Comparison of ENCODE assay signal across 8 cellular contexts in genomic region chr7:98105942-98106544, GRCh38. TPM values are rescaled to one million over a fixed set of nuclear protein-coding genes. Genes with fewer than 3 reads are reported as not detected.
A peak's percentile ranks its signal among the peaks of the same experiment; 100 is the strongest.
DNase-seq lines count a peak whose midpoint lies in the region; ATAC-seq and TF ChIP-seq lines count a peak whose summit lies in the region.

No MANE protein-coding gene starts in this region.

- H2AFZ ChIP-seq in SK-N-SH (ENCODE audit: low read depth) (no peak overlapping the region), PC-3 (ENCODE audit: low read length) (no peak overlapping the region)

- no peaks in the 10 kb centered on the region for H3K9me2 ChIP-seq in SK-N-SH
- H3K9me2 ChIP-seq in PC-3 (replicated peaks; ENCODE audit: low read length), result no peaks in the 10 kb centered on the region

- DNase-seq in SK-N-SH (no peak), PC-3 (peak; percentile 59), cerebellum (ENCODE audit: low spot score) (peak; percentile 25), NCI-H1417 treated with DMSO at 0.1 percent for 48 hours (lab: John Stamatoyannopoulos, UW) (no peak), NCI-H2081 (lab: John Stamatoyannopoulos, UW) (no peak)
- peak; percentile 32 for DNase-seq in stimulated activated CD8-positive, alpha-beta memory T cell treated with anti-CD3 and anti-CD28 coated beads, Interleukin-4, amount 100 ng/mL, for 48 hours

- H4K20me1 ChIP-seq in SK-N-SH (ENCODE audit: insufficient read depth), result peaks cover 6% of the 10 kb centered on the region; the same call in 1 of the 2 replicates
- peaks cover 25% of the 10 kb centered on the region for H4K20me1 ChIP-seq in PC-3 (ENCODE audit: low read length)

- H3K36me3 ChIP-seq in SK-N-SH (replicated peaks in 1 of 2; ENCODE audit: control insufficient read depth in 1 of 2, insufficient read depth in 2 of 2, low read length in 1 of 2) (no peaks in the 10 kb centered on the region), PC-3 (ENCODE audit: low read depth, low read length) (no peaks in the 10 kb centered on the region)

- peak; percentile 1; the same call in 2 of the 3 replicates for ATAC-seq in SK-N-SH treated with all-trans-retinoic acid at 6 μM for 48 hours
- ATAC-seq in PC-3, result peak; percentile 28
- no peak for ATAC-seq in HG03175 (IDR thresholded peaks at IDR 0.05; ENCODE audit: unreplicated experiment)

- TSS peak; percentile 20 for BruUV-seq in PC-3 (replicated peaks; lab: Mats Ljungman, UMichigan)

- H3K9me3 ChIP-seq in SK-N-SH, result 0 out of 2 replicates have a peak, but pooled peaks cover 4% of the 10 kb centered on the region
- H3K9me3 ChIP-seq in PC-3 (ENCODE audit: low read length), result no peaks in the 10 kb centered on the region

- POLR2A ChIA-PET in SK-N-SH (lab: Yijun Ruan, JAX) (no interaction called here), PC-3 (lab: Charles Lee; ENCODE audit: unreplicated experiment) (interaction anchor here (0.8 kb wide), 1 partner anchor 27 kb away, joined by 5 read pairs; no protein-coding TSS in a partner anchor)

- intact Hi-C loops in PC-3 (cut with micrococcal nuclease), result loop anchor here (1.0 to 5.0 kb wide), 4 partner anchors 27 to 234 kb away; partner anchors contain the start of gene ASNS

- H3K4me1 ChIP-seq in SK-N-SH (ENCODE audit: control insufficient read depth in 1 of 2, insufficient read depth in 2 of 2, low read depth in 1 of 2, low read length in 1 of 2) (peaks cover 9 to 12% of the 10 kb centered on the region in 2 experiments; a peak in 3 of 4 replicates), PC-3 (ENCODE audit: insufficient read depth, low read length) (peaks cover 12% of the 10 kb centered on the region)

- H3K27me3 ChIP-seq in SK-N-SH (ENCODE audit: insufficient read depth) (no peaks in the 10 kb centered on the region), PC-3 (ENCODE audit: low read length) (no peaks in the 10 kb centered on the region)

- no peak for TF ChIP-seq CTCF in SK-N-SH (IDR thresholded peaks at IDR 0.05)
- TF ChIP-seq CTCF in PC-3 (conservative IDR thresholded peaks at IDR 0.05; ENCODE audit: low read depth, low read length), result no peak

- H3K9ac ChIP-seq in SK-N-SH (no peak overlapping the region), PC-3 (ENCODE audit: low read length) (peak overlapping the region; percentile 95)

- WGBS in SK-N-SH (ENCODE audit: low lambda C conversion rate), result 58% methylated on average over 6 of the region's 6 CpGs

- no peak overlapping the region for H3K4me2 ChIP-seq in SK-N-SH
- H3K4me2 ChIP-seq in PC-3 (ENCODE audit: low read length), result peak overlapping the region; percentile 88

- peaks cover 40% of the 10 kb centered on the region for H3K79me2 ChIP-seq in SK-N-SH (ENCODE audit: insufficient read depth)
- peaks cover 44% of the 10 kb centered on the region for H3K79me2 ChIP-seq in PC-3 (ENCODE audit: low read length)

- no peak for TF ChIP-seq RAD21 in SK-N-SH (IDR thresholded peaks at IDR 0.05; ENCODE audit: low read length)

- TF ChIP-seq EP300 in SK-N-SH (IDR thresholded peaks at IDR 0.05; ENCODE audit: borderline replicate concordance in 1 of 2, low read depth in 1 of 2, low read length in 1 of 2), result no peak

- H3F3A ChIP-seq in SK-N-SH (replicated peaks; ENCODE audit: insufficient read depth), result no peaks in the 10 kb centered on the region
- no peaks in the 10 kb centered on the region for H3F3A ChIP-seq in PC-3 (ENCODE audit: low read length, unreplicated experiment)

- H3K27ac ChIP-seq in SK-N-SH (ENCODE audit: low read depth in 2 of 2, low read length in 1 of 2), result no peak overlapping the region
- peak overlapping the region; percentile 82 for H3K27ac ChIP-seq in PC-3 (ENCODE audit: low read length)

- H3K4me3 ChIP-seq in SK-N-SH (ENCODE audit: low read depth in 2 of 2, low read length in 1 of 2), result no peak overlapping the region
- H3K4me3 ChIP-seq in PC-3 (ENCODE audit: low read length), result peak overlapping the region; percentile 80

- CTCF ChIA-PET in SK-N-SH (lab: Yijun Ruan, JAX), result interaction anchor here (0.6 to 12.6 kb wide), 33 partner anchors 8 to 137 kb away, joined by 3 to 328 read pairs (median 5); no protein-coding TSS in a partner anchor
- CTCF ChIA-PET in PC-3 (lab: Charles Lee), result interaction anchor here (0.7 to 1.5 kb wide), 6 partner anchors 13 to 1558 kb away, joined by 3 to 9 read pairs (median 4); no protein-coding TSS in a partner anchor

TF ChIP-seq in SK-N-SH treated with all-trans-retinoic acid at 6 μM for 48 hours, 23 proteins besides CTCF, POLR2A, EP300 and RAD21 (continues in another document):
- TF ChIP-seq CSRNP3 (CRISPR knock-in tag; IDR thresholded peaks at IDR 0.05) (no peak), ZFP30 (CRISPR knock-in tag; IDR thresholded peaks at IDR 0.05) (no peak), CREB5 (CRISPR knock-in tag; IDR thresholded peaks at IDR 0.05; ENCODE audit: low read depth) (no peak), SNAI2 (CRISPR knock-in tag; IDR thresholded peaks at IDR 0.05) (no peak), BACH2 (CRISPR knock-in tag; IDR thresholded peaks at IDR 0.05; ENCODE audit: borderline replicate concordance) (no peak), OSR1 (CRISPR knock-in tag; IDR thresholded peaks at IDR 0.05) (no peak), ARNTL (CRISPR knock-in tag; IDR thresholded peaks at IDR 0.05; ENCODE audit: borderline replicate concordance, low read depth) (no peak), PPARA (CRISPR knock-in tag; IDR thresholded peaks at IDR 0.05; ENCODE audit: borderline replicate concordance) (no peak)

TF ChIP-seq in SK-N-SH, 30 proteins besides CTCF, POLR2A, EP300 and RAD21:
- TF ChIP-seq TAF1 (IDR thresholded peaks at IDR 0.05; ENCODE audit: borderline replicate concordance, low read depth, low read length) (no peak), MXI1 (IDR thresholded peaks at IDR 0.05; ENCODE audit: low read depth, low read length) (no peak), MEF2A (IDR thresholded peaks at IDR 0.05; ENCODE audit: borderline replicate concordance, low read depth) (no peak), GATA2 (CRISPR knock-in tag; IDR thresholded peaks at IDR 0.05) (no peak), SMC3 (IDR thresholded peaks at IDR 0.05; ENCODE audit: low read depth, low read length) (no peak), FOXM1 (IDR thresholded peaks at IDR 0.05; ENCODE audit: low read depth) (no peak), IRF3 (IDR thresholded peaks at IDR 0.05; ENCODE audit: low read depth, low read length) (no peak), ZBTB33 (IDR thresholded peaks at IDR 0.05; ENCODE audit: borderline replicate concordance, low read depth) (no peak), MAX (IDR thresholded peaks at IDR 0.05; ENCODE audit: low read depth) (no peak), NRF1 (IDR thresholded peaks at IDR 0.05; ENCODE audit: low read depth, low read length) (no peak), USF1 (IDR thresholded peaks at IDR 0.05; ENCODE audit: borderline replicate concordance, low read depth) (no peak), USF2 (IDR thresholded peaks at IDR 0.05; ENCODE audit: borderline replicate concordance, low read depth, low read length) (no peak), JUND (IDR thresholded peaks at IDR 0.05) (no peak), RCOR1 (IDR thresholded peaks at IDR 0.05; ENCODE audit: low read length) (no peak)

RNA-seq across cellular contexts. Expression of gene LMTK2, which starts 0.6 kb away (rescaled TPM):
- polyA plus RNA-seq in SK-N-SH (2012; rRNA removed), result 6.8 and 9.0 TPM in 2 replicates
- polyA plus RNA-seq in SK-N-SH (2012; cell fraction: cytosol; rRNA removed), result 5.4 and 6.7 TPM in 2 replicates
- polyA plus RNA-seq in SK-N-SH (2012; cell fraction: nucleus; rRNA removed), result 12.6 and 13.3 TPM in 2 replicates
- total RNA-seq in PC-3 (2014; rRNA removed) (9.0 and 16.0 TPM in 2 replicates), cerebellum (29.9 TPM)

Comparison
In these comparisons a context has a peak if more than half of its experiments do, and no peak if none do; other contexts are left out.
1. DNase-seq: peak in PC-3 (single experiment), cerebellum (single experiment) and stimulated activated CD8-positive, alpha-beta memory T cell treated with anti-CD3 and anti-CD28 coated beads, Interleukin-4, amount 100 ng/mL, for 48 hours (single experiment); none in SK-N-SH (single experiment), NCI-H1417 treated with DMSO at 0.1 percent for 48 hours (single experiment) and NCI-H2081 (0 of 2).